9 cellular contexts compared by ENCODE assay signal in genomic region chr15:98549003-98549402, GRCh38.
DNase-seq lines count a peak whose midpoint lies in the region; ATAC-seq and TF ChIP-seq lines count a peak whose summit lies in the region.
"Had no signal": no experiment of that assay in that cellular context is flagged by ENCODE, and none has a peak within 500 bp of the region (broad histone marks: within the 10 kb centered on the region; RNA-seq: fewer than 3 reads in every experiment).

No MANE protein-coding gene starts in this region.

- intact Hi-C loops in activated CD4-positive, alpha-beta T cell treated with anti-CD3 and anti-CD28 coated beads for 36 hours (cut with DNase I, micrococcal nuclease): loop anchor here in 1 of 2 experiments (2.0 to 5.0 kb wide), 2 partner anchors 53 to 100 kb away; partner anchors contain the start of gene IGF1R
- intact Hi-C loops in lower lobe of right lung (cut with DNase I) (no loop called here), thyroid gland (cut with DNase I) (no loop called here)

- no peak for DNase-seq in activated CD4-positive, alpha-beta T cell treated with anti-CD3 and anti-CD28 coated beads for 36 hours
- DNase-seq in activated CD4-positive, alpha-beta T cell treated with anti-CD3 and anti-CD28 coated beads for 48 hours: no peak
- DNase-seq in brain microvascular endothelial cell: no peak
- no peak for DNase-seq in lower lobe of right lung
- no peak for DNase-seq in NCI-H1694 treated with DMSO at 0.1 percent for 48 hours (lab: John Stamatoyannopoulos, UW)
- no peak for DNase-seq in thyroid gland
- DNase-seq in COR-L47 (lab: John Stamatoyannopoulos, UW): no peak

- H3K4me3 Mint-ChIP-seq in activated CD4-positive, alpha-beta T cell treated with anti-CD3 and anti-CD28 coated beads for 36 hours: peak overlapping the region; percentile 77

- TF ChIP-seq POLR2A in thyroid gland (IDR thresholded peaks at IDR 0.05): no peak

- TF ChIP-seq CTCF in brain microvascular endothelial cell (IDR thresholded peaks at IDR 0.05; ENCODE audit: low read depth, low read length, missing control alignments) (no peak), lower lobe of right lung (IDR thresholded peaks at IDR 0.05) (no peak), thyroid gland (IDR thresholded peaks at IDR 0.05) (no peak)

- no peak for ATAC-seq in activated CD4-positive, alpha-beta T cell treated with anti-CD3 and anti-CD28 coated beads for 36 hours
- ATAC-seq in lower lobe of right lung: no peak

- in situ Hi-C loops in brain microvascular endothelial cell (cut with HindIII; ENCODE audit: low pct_ligation_motif_present, low sequenced_read_pairs): no loop called here

- H3K9me3 Mint-ChIP-seq in activated CD4-positive, alpha-beta T cell treated with anti-CD3 and anti-CD28 coated beads for 36 hours (ENCODE audit: low read depth): peaks cover 5% of the 10 kb centered on the region

- peaks cover 41% of the 10 kb centered on the region for H3K27me3 Mint-ChIP-seq in activated CD4-positive, alpha-beta T cell treated with anti-CD3 and anti-CD28 coated beads for 36 hours

- H3K4me1 ChIP-seq in lower lobe of right lung (peaks cover 22% of the 10 kb centered on the region), stomach smooth muscle (ENCODE audit: control insufficient read depth, insufficient read depth, low read length) (peaks cover 8% of the 10 kb centered on the region), thyroid gland (peaks cover 3 to 8% of the 10 kb centered on the region in 2 donors)

- H3K4me3 ChIP-seq in brain microvascular endothelial cell (ENCODE audit: low read depth, low read length) (peak overlapping the region; percentile 58), lower lobe of right lung (peak overlapping the region; percentile 59), stomach smooth muscle (ENCODE audit: low read length in 2 of 2) (peak overlapping the region; percentile 83 to 91), thyroid gland (replicated peaks in 1 of 3) (no peak overlapping the region)

- H3K9me3 ChIP-seq in lower lobe of right lung (no peaks in the 10 kb centered on the region), stomach smooth muscle (ENCODE audit: control insufficient read depth in 2 of 2, low read length in 2 of 2) (no peaks in the 10 kb centered on the region), thyroid gland (no peaks in the 10 kb centered on the region)

- no peaks in the 10 kb centered on the region for H3K27me3 ChIP-seq in brain microvascular endothelial cell (replicated peaks)
- H3K27me3 ChIP-seq in lower lobe of right lung (ENCODE audit: low read depth): peaks cover 10% of the 10 kb centered on the region
- no peaks in the 10 kb centered on the region for H3K27me3 ChIP-seq in stomach smooth muscle (ENCODE audit: control insufficient read depth in 1 of 2, insufficient read depth in 2 of 2, low read length in 2 of 2)
- no peaks in the 10 kb centered on the region for H3K27me3 ChIP-seq in thyroid gland

- 70 to 73% methylated on average over 11 of the region's 11 CpGs for WGBS in thyroid gland, 2 donors

- peak overlapping the region; percentile 36 to 86 for H3K9ac ChIP-seq in stomach smooth muscle (ENCODE audit: low read length in 2 of 2)

- no peaks in the 10 kb centered on the region for H3K36me3 Mint-ChIP-seq in activated CD4-positive, alpha-beta T cell treated with anti-CD3 and anti-CD28 coated beads for 36 hours (ENCODE audit: low read depth)

- H3K27ac ChIP-seq in brain microvascular endothelial cell (no peak overlapping the region), lower lobe of right lung (no peak overlapping the region), stomach smooth muscle (ENCODE audit: low read length) (peak overlapping the region; percentile 87), thyroid gland (peak overlapping the region in 1 of 3 donors; percentile 38)
- H3K27ac ChIP-seq: HL-60 had no signal

- peak overlapping the region; percentile 37 for H3K27ac Mint-ChIP-seq in activated CD4-positive, alpha-beta T cell treated with anti-CD3 and anti-CD28 coated beads for 36 hours

- H3K4me1 Mint-ChIP-seq in activated CD4-positive, alpha-beta T cell treated with anti-CD3 and anti-CD28 coated beads for 36 hours: peaks cover 17% of the 10 kb centered on the region

- POLR2A ChIA-PET in activated CD4-positive, alpha-beta T cell treated with anti-CD3 and anti-CD28 coated beads for 36 hours (lab: Charles Lee): no interaction called here

- CTCF ChIA-PET in activated CD4-positive, alpha-beta T cell treated with anti-CD3 and anti-CD28 coated beads for 36 hours (lab: Charles Lee): interaction anchor here (1.8 to 2.4 kb wide), 2 partner anchors 31 to 98 kb away, joined by 9 read pairs; no protein-coding TSS in a partner anchor

- H3K36me3 ChIP-seq in brain microvascular endothelial cell (replicated peaks) (no peaks in the 10 kb centered on the region), lower lobe of right lung (no peaks in the 10 kb centered on the region), stomach smooth muscle (ENCODE audit: control insufficient read depth in 2 of 2, insufficient read depth in 2 of 2, low read length in 2 of 2) (no peaks in the 10 kb centered on the region), thyroid gland (no peaks in the 10 kb centered on the region)

Comparison
In these comparisons a context has a peak if more than half of its experiments do, and no peak if none do; other contexts are left out.
1. H3K4me3 ChIP-seq: peak in brain microvascular endothelial cell (single experiment), lower lobe of right lung (single experiment) and stomach smooth muscle (2 of 2); none in thyroid gland (0 of 3).